15 cellular contexts compared by ENCODE assay signal in genomic region chr12:75951399-75952228, GRCh38.
DNase-seq lines count a peak whose midpoint lies in the region; ATAC-seq and TF ChIP-seq lines count a peak whose summit lies in the region.
"Had no signal": no experiment of that assay in that cellular context is flagged by ENCODE, and none has a peak within 500 bp of the region (broad histone marks: within the 10 kb centered on the region; RNA-seq: fewer than 3 reads in every experiment).

No MANE protein-coding gene starts in this region.

- 36 to 41% methylated on average over 2 of the region's 2 CpGs for WGBS in GM23248 (ENCODE audit: low coverage in 1 of 2, low lambda C conversion rate in 2 of 2, missing lambda C conversion rate in 2 of 2), 2 experiments

- intact Hi-C loops in activated CD4-positive, alpha-beta memory T cell treated with anti-CD3 and anti-CD28 coated beads for 36 hours (cut with micrococcal nuclease) = no loop called here

- peaks cover 18% of the 10 kb centered on the region for H3K4me1 Mint-ChIP-seq in activated CD4-positive, alpha-beta memory T cell treated with anti-CD3 and anti-CD28 coated beads for 36 hours (ENCODE audit: low read depth)

- H3K36me3 ChIP-seq in GM23248 (ENCODE audit: low read depth) (no peaks in the 10 kb centered on the region), SJSA1 (no peaks in the 10 kb centered on the region), fibroblast of lung (ENCODE audit: control insufficient read depth, insufficient read depth, low read length) (no peaks in the 10 kb centered on the region)
- H3K36me3 ChIP-seq: MG63, vagina had no signal

- no peaks in the 10 kb centered on the region for H4K20me1 ChIP-seq in GM23248 (ENCODE audit: insufficient read depth)
- no peaks in the 10 kb centered on the region for H4K20me1 ChIP-seq in fibroblast of lung (ENCODE audit: control insufficient read depth, extremely low read depth, insufficient read depth, low read length)

- no peak for TF ChIP-seq CTCF in fibroblast of lung (conservative IDR thresholded peaks at IDR 0.05 in 1 of 2, IDR thresholded peaks at IDR 0.05 in 1 of 2; ENCODE audit: low read depth in 1 of 2, low read length in 2 of 2)

- H3K27ac ChIP-seq in GM23248 = peak overlapping the region; percentile 89
- peak overlapping the region; percentile 96 for H3K27ac ChIP-seq in SJSA1
- peak overlapping the region; percentile 83 for H3K27ac ChIP-seq in fibroblast of lung (ENCODE audit: insufficient read depth, low read length)
- H3K27ac ChIP-seq: vagina had no signal

- peaks cover 32% of the 10 kb centered on the region for H3F3A ChIP-seq in GM23248 (ENCODE audit: insufficient read depth)

- H3K4me1 ChIP-seq in GM23248 (ENCODE audit: insufficient read depth) (peaks cover 33% of the 10 kb centered on the region), SJSA1 (replicated peaks) (peaks cover 45% of the 10 kb centered on the region), fibroblast of lung (ENCODE audit: control insufficient read depth, extremely low read depth, insufficient read depth, low read length) (peaks cover 21% of the 10 kb centered on the region)

- POLR2A ChIA-PET in activated CD4-positive, alpha-beta memory T cell treated with anti-CD3 and anti-CD28 coated beads for 36 hours (lab: Charles Lee) = no interaction called here

- no peak for ATAC-seq in GM19395 (IDR thresholded peaks at IDR 0.05; ENCODE audit: unreplicated experiment)

- H3K4me2 ChIP-seq in GM23248 (ENCODE audit: unreplicated experiment) (peak overlapping the region; percentile 18), fibroblast of lung (ENCODE audit: extremely low read depth, insufficient read depth, low read length) (no peak overlapping the region)

- no peak overlapping the region for H3K27ac Mint-ChIP-seq in activated CD4-positive, alpha-beta memory T cell treated with anti-CD3 and anti-CD28 coated beads for 36 hours

- DNase-seq in A172 (ENCODE audit: low spot score) = peak; percentile 37
- DNase-seq in GM23248 = peak; percentile 60
- DNase-seq in SJSA1 (ENCODE audit: low read depth in 1 of 2, low spot score in 2 of 2) = peak in 1 of 2 experiments; percentile 42
- DNase-seq in fibroblast of lung (ENCODE audit: low read depth in 2 of 2) = peak; percentile 17 to 24
- no peak for DNase-seq in stimulated activated CD8-positive, alpha-beta memory T cell treated with anti-CD3 and anti-CD28 coated beads, Interleukin-4, amount 100 ng/mL, for 48 hours
- DNase-seq in activated CD4-positive, alpha-beta T cell treated with anti-CD3 and anti-CD28 coated beads for 4 hours = no peak
- no peak for DNase-seq in activated CD4-positive, alpha-beta memory T cell treated with anti-CD3 and anti-CD28 coated beads for 36 hours
- DNase-seq: activated CD4-positive, alpha-beta T cell treated with anti-CD3 and anti-CD28 coated beads for 1 hour; anterior cingulate cortex; foreskin melanocyte; NCI-H2171 treated with DMSO at 0.1 percent for 48 hours; stimulated activated CD4-positive, alpha-beta T cell treated with anti-CD3 and anti-CD28 coated beads, Interleukin-1b, Interleukin-23, amount 100 ng/mL, for 48 hours had no signal

- CTCF ChIA-PET in activated CD4-positive, alpha-beta memory T cell treated with anti-CD3 and anti-CD28 coated beads for 36 hours (lab: Charles Lee) = no interaction called here

- no peaks in the 10 kb centered on the region for H3K9me3 ChIP-seq in GM23248 (ENCODE audit: low read depth)
- no peaks in the 10 kb centered on the region for H3K9me3 ChIP-seq in SJSA1 (replicated peaks)
- H3K9me3 ChIP-seq in fibroblast of lung (ENCODE audit: control insufficient read depth, insufficient read depth, low read depth, low read length) = no peaks in the 10 kb centered on the region
- H3K9me3 ChIP-seq: MG63, vagina had no signal

- H3K79me2 ChIP-seq in GM23248 (ENCODE audit: insufficient read depth) (no peaks in the 10 kb centered on the region), fibroblast of lung (ENCODE audit: control insufficient read depth, insufficient read depth, low read length) (no peaks in the 10 kb centered on the region)

- H3K4me3 ChIP-seq in GM23248 (no peak overlapping the region), SJSA1 (no peak overlapping the region), fibroblast of lung (replicated peaks in 1 of 4; ENCODE audit: control extremely low read depth in 1 of 4, insufficient read depth in 1 of 4, low read depth in 3 of 4, low read length in 4 of 4) (no peak overlapping the region)
- H3K4me3 ChIP-seq: MG63, vagina had no signal

- H3K9me2 ChIP-seq in GM23248 (ENCODE audit: insufficient read depth) = no peaks in the 10 kb centered on the region

- H3K4me3 Mint-ChIP-seq in activated CD4-positive, alpha-beta memory T cell treated with anti-CD3 and anti-CD28 coated beads for 36 hours = no peak overlapping the region

- H2AFZ ChIP-seq in GM23248 (no peak overlapping the region), fibroblast of lung (ENCODE audit: low read length) (no peak overlapping the region)

- H3K9ac ChIP-seq in GM23248 (no peak overlapping the region), fibroblast of lung (ENCODE audit: insufficient read depth, low read length) (no peak overlapping the region)

- in situ Hi-C loops in GM23248 (cut with MboI) = no loop called here

- H3K27me3 ChIP-seq in GM23248 (replicated peaks; ENCODE audit: insufficient read depth) = no peaks in the 10 kb centered on the region
- no peaks in the 10 kb centered on the region for H3K27me3 ChIP-seq in SJSA1 (replicated peaks)
- H3K27me3 ChIP-seq in fibroblast of lung (ENCODE audit: control insufficient read depth, insufficient read depth, low read length) = no peaks in the 10 kb centered on the region
- H3K27me3 ChIP-seq: MG63, vagina had no signal

- H3K27me3 Mint-ChIP-seq in activated CD4-positive, alpha-beta memory T cell treated with anti-CD3 and anti-CD28 coated beads for 36 hours = no peaks in the 10 kb centered on the region

- H3K9me3 Mint-ChIP-seq in activated CD4-positive, alpha-beta memory T cell treated with anti-CD3 and anti-CD28 coated beads for 36 hours = no peaks in the 10 kb centered on the region

- no peaks in the 10 kb centered on the region for H3K36me3 Mint-ChIP-seq in activated CD4-positive, alpha-beta memory T cell treated with anti-CD3 and anti-CD28 coated beads for 36 hours

Comparison
In these comparisons a context has a peak if more than half of its experiments do, and no peak if none do; other contexts are left out.
1. DNase-seq: peak in A172 (single experiment), GM23248 (single experiment) and fibroblast of lung (2 of 2); none in stimulated activated CD8-positive, alpha-beta memory T cell treated with anti-CD3 and anti-CD28 coated beads, Interleukin-4, amount 100 ng/mL, for 48 hours (single experiment), activated CD4-positive, alpha-beta T cell treated with anti-CD3 and anti-CD28 coated beads for 4 hours (0 of 2) and activated CD4-positive, alpha-beta memory T cell treated with anti-CD3 and anti-CD28 coated beads for 36 hours (single experiment).
2. Peak in every context shown above with its lines, with median percentiles within 50 percentile points of each other: H3K27ac ChIP-seq.